ENCODE assay signal across 9 cellular contexts in the genomic region with DNA sequence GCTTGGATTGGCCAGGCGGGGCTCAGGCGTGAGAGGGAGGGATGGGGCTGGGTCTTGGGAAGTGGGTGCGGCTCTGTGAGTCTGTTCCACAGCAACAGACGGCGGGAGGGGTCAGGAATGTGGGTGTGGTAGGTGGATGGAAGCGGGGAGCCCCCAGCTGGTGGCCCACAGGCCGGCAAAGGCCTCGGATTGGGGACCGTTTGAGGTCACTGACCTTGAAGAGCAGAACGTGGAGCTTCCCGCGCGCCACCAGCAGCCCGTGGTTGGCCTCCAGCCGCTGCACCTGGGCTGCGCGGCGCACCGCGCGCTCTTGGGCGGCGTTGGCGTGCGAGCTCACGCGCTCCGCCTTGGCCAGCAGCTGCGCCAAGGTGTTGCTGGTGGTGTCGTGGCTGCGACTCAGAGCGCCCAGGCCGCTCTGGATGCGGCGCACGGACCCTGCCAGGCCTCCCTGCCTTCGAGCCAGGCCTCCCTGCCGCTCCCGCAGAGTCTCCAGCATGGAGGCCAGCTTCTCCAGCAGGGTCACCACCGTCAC. TPM values are rescaled to one million over a fixed set of nuclear protein-coding genes. Genes with fewer than 3 reads are reported as not detected.
DNase-seq lines count a peak whose midpoint lies in the region; ATAC-seq, FAIRE-seq and TF ChIP-seq lines count a peak whose summit lies in the region.
"Had no signal": no experiment of that assay in that cellular context is flagged by ENCODE, and none has a peak within 500 bp of the region (broad histone marks: within the 10 kb centered on the region; RNA-seq: fewer than 3 reads in every experiment).

No MANE protein-coding gene starts in this region.

- no peaks in the 10 kb centered on the region for H3K27me3 ChIP-seq in ascending aorta
- no peaks in the 10 kb centered on the region for H3K27me3 ChIP-seq in right cardiac atrium (ENCODE audit: control insufficient read depth, insufficient read depth)

- no peak for FAIRE-seq in GM19239 (lab: Jason Lieb, UNC)

- H3K27ac ChIP-seq in ascending aorta (peak overlapping the region; percentile 98 to 99), right cardiac atrium (ENCODE audit: low read length) (peak overlapping the region; percentile 100)

- H3K4me3 ChIP-seq in ascending aorta (peak overlapping the region; percentile 76 to 79), right cardiac atrium (ENCODE audit: low read length) (peak overlapping the region; percentile 53), skeletal muscle cell (ENCODE audit: low read depth, low read length) (peak overlapping the region; percentile 69)

- no peak for TF ChIP-seq CTCF in AG09319 (IDR thresholded peaks at IDR 0.05; ENCODE audit: low read depth, low read length)
- TF ChIP-seq CTCF in ascending aorta (IDR thresholded peaks at IDR 0.05) = no peak

- intact Hi-C loops in ascending aorta (cut with DNase I) = loop anchor here (1.0 to 10.0 kb wide), 7 partner anchors 37 to 635 kb away; a partner anchor contains a TSS
- intact Hi-C loops in right cardiac atrium (cut with DNase I) = loop anchor here in 2 of 4 donors (5.0 to 10.0 kb wide), 3 partner anchors 37 to 295 kb away; no protein-coding TSS in a partner anchor

- ATAC-seq in right cardiac atrium = peak; percentile 96
- no peak for ATAC-seq in HG03045 (IDR thresholded peaks at IDR 0.05; ENCODE audit: unreplicated experiment)

- WGBS in right cardiac atrium = under 1% methylated on average over 40 of the region's 40 CpGs

- DNase-seq in AG09319 (ENCODE audit: extremely low read depth, low read depth) (peak; percentile 90), GM19239 (ENCODE audit: insufficient read length, low spot score) (peak; percentile 20), HPDE6-E6E7 (ENCODE audit: extremely low spot score) (peak; percentile 63), ascending aorta (ENCODE audit: low spot score in 2 of 2) (peak; percentile 75 to 96), right cardiac atrium (peak; percentile 95 to 97 (median 96)), skeletal muscle cell (ENCODE audit: low read depth) (peak; percentile 84), midbrain (lab: John Stamatoyannopoulos, UW) (no peak)

- no peaks in the 10 kb centered on the region for H3K9me3 ChIP-seq in ascending aorta
- no peaks in the 10 kb centered on the region for H3K9me3 ChIP-seq in right cardiac atrium (ENCODE audit: control insufficient read depth, low read length)

- peaks cover 12 to 32% of the 10 kb centered on the region in 2 donors for H3K4me1 ChIP-seq in ascending aorta
- peaks cover 3% of the 10 kb centered on the region for H3K4me1 ChIP-seq in right cardiac atrium (ENCODE audit: control insufficient read depth, insufficient read depth, low read length)

- H3K36me3 ChIP-seq in ascending aorta = peaks cover 0 to 2% of the 10 kb centered on the region in 2 donors

RNA-seq across cellular contexts. Expression of a gene that starts 0.4 kb away (rescaled TPM):
- 596 TPM for total RNA-seq in ascending aorta
- total RNA-seq in right cardiac atrium = 10 to 100 TPM; 40.4 to 54.2 (median 45.2) TPM
- polyA plus RNA-seq in right cardiac atrium = 72.4 TPM
- polyA plus RNA-seq: neural cell had no signal

Comparison
In these comparisons a context has a peak if more than half of its experiments do, and no peak if none do; other contexts are left out.
1. RNA of a gene that starts 0.4 kb away (total RNA-seq): 596 TPM in ascending aorta (single experiment); 40.4 to 54.2 TPM in right cardiac atrium; every median in the first group is over 10 times any median in the second.
2. Peak in every context shown above with its lines, with median percentiles within 50 percentile points of each other: H3K4me3 ChIP-seq.